ENCODE assay signal across 8 cellular contexts in genomic region chr1:43529206-43529731, GRCh38. TPM values are rescaled to one million over a fixed set of nuclear protein-coding genes. Genes with fewer than 3 reads are reported as not detected.
DNase-seq lines count a peak whose midpoint lies in the region; ATAC-seq and TF ChIP-seq lines count a peak whose summit lies in the region.

No MANE protein-coding gene starts in this region.

- H3K27me3 ChIP-seq in SK-N-SH (ENCODE audit: insufficient read depth) (no peaks in the 10 kb centered on the region), ovary (no peaks in the 10 kb centered on the region), tibial nerve (no peaks in the 10 kb centered on the region)

- POLR2A ChIA-PET in SK-N-SH (lab: Yijun Ruan, JAX), result no interaction called here

- H3K9me3 ChIP-seq in SK-N-SH (no peaks in the 10 kb centered on the region), ovary (no peaks in the 10 kb centered on the region), tibial nerve (no peaks in the 10 kb centered on the region)

- TF ChIP-seq POLR2A in ovary (IDR thresholded peaks at IDR 0.05), result no peak
- no peak for TF ChIP-seq POLR2A in tibial nerve (IDR thresholded peaks at IDR 0.05)

- no peaks in the 10 kb centered on the region for H3K36me3 Mint-ChIP-seq in activated naive CD4-positive, alpha-beta T cell treated with anti-CD3 and anti-CD28 coated beads for 36 hours (ENCODE audit: low read depth)

- TF ChIP-seq CTCF in SK-N-SH (IDR thresholded peaks at IDR 0.05) (peak; percentile 95), ovary (IDR thresholded peaks at IDR 0.05) (peak; percentile 90 to 94 (median 93)), tibial nerve (IDR thresholded peaks at IDR 0.05) (peak; percentile 90 to 94 (median 93))

- no peak overlapping the region for H3K4me3 Mint-ChIP-seq in activated naive CD4-positive, alpha-beta T cell treated with anti-CD3 and anti-CD28 coated beads for 36 hours

- TF ChIP-seq RAD21 in SK-N-SH (IDR thresholded peaks at IDR 0.05; ENCODE audit: low read length), result peak; percentile 98

- peaks cover 17% of the 10 kb centered on the region for H3K4me1 Mint-ChIP-seq in activated naive CD4-positive, alpha-beta T cell treated with anti-CD3 and anti-CD28 coated beads for 36 hours (ENCODE audit: low read depth)

- no peaks in the 10 kb centered on the region for H3K36me3 ChIP-seq in SK-N-SH (replicated peaks in 1 of 2; ENCODE audit: control insufficient read depth in 1 of 2, insufficient read depth in 2 of 2, low read length in 1 of 2)
- no peaks in the 10 kb centered on the region for H3K36me3 ChIP-seq in ovary
- H3K36me3 ChIP-seq in tibial nerve, result no peaks in the 10 kb centered on the region

- no peaks in the 10 kb centered on the region for H3F3A ChIP-seq in SK-N-SH (replicated peaks; ENCODE audit: insufficient read depth)

- no peak overlapping the region for H3K9ac ChIP-seq in SK-N-SH

- TF ChIP-seq EP300 in SK-N-SH (IDR thresholded peaks at IDR 0.05; ENCODE audit: borderline replicate concordance in 1 of 2, low read depth in 1 of 2, low read length in 1 of 2) (no peak), ovary (IDR thresholded peaks at IDR 0.05) (no peak), tibial nerve (IDR thresholded peaks at IDR 0.05) (peak in 1 of 2 donors; percentile 50)

- H3K27ac Mint-ChIP-seq in activated naive CD4-positive, alpha-beta T cell treated with anti-CD3 and anti-CD28 coated beads for 36 hours, result no peak overlapping the region

- ATAC-seq in HG03378 (IDR thresholded peaks at IDR 0.05; ENCODE audit: unreplicated experiment), result no peak

- peak overlapping the region; percentile 12; the same call in 1 of the 2 replicates for H2AFZ ChIP-seq in SK-N-SH (ENCODE audit: low read depth)

- no peaks in the 10 kb centered on the region for H3K9me3 Mint-ChIP-seq in activated naive CD4-positive, alpha-beta T cell treated with anti-CD3 and anti-CD28 coated beads for 36 hours

- H3K9me2 ChIP-seq in SK-N-SH, result no peaks in the 10 kb centered on the region

- DNase-seq in GF-D8 (lab: John Stamatoyannopoulos, UW) (peak; percentile 11), NCI-H1092 (lab: John Stamatoyannopoulos, UW) (peak; percentile 81), SK-N-SH (peak; percentile 86), glomerular visceral epithelial cell (ENCODE audit: extremely low spot score) (peak; percentile 90), ovary (peak; percentile 80 to 91 (median 90)), tibial nerve (ENCODE audit: low spot score in 2 of 2) (peak; percentile 81 to 91)
- DNase-seq in activated naive CD4-positive, alpha-beta T cell treated with anti-CD3 and anti-CD28 coated beads for 36 hours, result peak; percentile 91

- CTCF ChIA-PET in SK-N-SH (lab: Yijun Ruan, JAX), result interaction anchor here (0.6 to 2.6 kb wide), 43 partner anchors 9 to 518 kb away, joined by 3 to 18 read pairs (median 4); partner anchors contain the start of genes ATP6V0B, DPH2, IPO13 and KDM4A
- CTCF ChIA-PET in activated naive CD4-positive, alpha-beta T cell treated with anti-CD3 and anti-CD28 coated beads for 36 hours (lab: Charles Lee), result interaction anchor here (0.6 to 2.0 kb wide), 9 partner anchors 8 to 464 kb away, joined by 3 to 14 read pairs (median 3); partner anchors contain the start of gene ARTN

- peak overlapping the region in 1 of 2 experiments; percentile 45; a peak in 1 of 4 replicates for H3K4me3 ChIP-seq in SK-N-SH (ENCODE audit: low read depth in 2 of 2, low read length in 1 of 2)
- no peak overlapping the region for H3K4me3 ChIP-seq in ovary
- no peak overlapping the region for H3K4me3 ChIP-seq in tibial nerve

- WGBS in SK-N-SH (ENCODE audit: low lambda C conversion rate), result 38% methylated on average over 11 of the region's 11 CpGs
- WGBS in ovary, 3 donors, result 17 to 39% (median 18%) methylated on average over 11 of the region's 11 CpGs
- 21 to 22% methylated on average over 11 of the region's 11 CpGs for WGBS in tibial nerve, 2 donors

- H3K27ac ChIP-seq in SK-N-SH (ENCODE audit: low read depth in 2 of 2, low read length in 1 of 2) (no peak overlapping the region), ovary (no peak overlapping the region), tibial nerve (peak overlapping the region in 1 of 4 donors; percentile 78)

- intact Hi-C loops in activated naive CD4-positive, alpha-beta T cell treated with anti-CD3 and anti-CD28 coated beads for 36 hours (cut with micrococcal nuclease), result loop anchor here (1.0 to 5.0 kb wide), 8 partner anchors 111 to 508 kb away; partner anchors contain the start of genes IPO13, KDM4A and ST3GAL3
- intact Hi-C loops in ovary (cut with DNase I), result loop anchor here in 3 of 4 donors (5.0 to 10.0 kb wide), 7 partner anchors 216 to 518 kb away; partner anchors contain the start of gene ARTN (in 1 of the 3)

- peaks cover 27% of the 10 kb centered on the region; the same call in 1 of the 2 replicates for H3K79me2 ChIP-seq in SK-N-SH (ENCODE audit: insufficient read depth)

- H3K27me3 Mint-ChIP-seq in activated naive CD4-positive, alpha-beta T cell treated with anti-CD3 and anti-CD28 coated beads for 36 hours (ENCODE audit: low read depth), result peaks cover 36% of the 10 kb centered on the region

- H3K4me2 ChIP-seq in SK-N-SH, result no peak overlapping the region

- H3K4me1 ChIP-seq in SK-N-SH (ENCODE audit: control insufficient read depth in 1 of 2, insufficient read depth in 2 of 2, low read depth in 1 of 2, low read length in 1 of 2), result peaks cover 4 to 24% of the 10 kb centered on the region in 2 experiments; a peak in 3 of 4 replicates
- peaks cover 5% of the 10 kb centered on the region for H3K4me1 ChIP-seq in ovary (ENCODE audit: insufficient read depth)
- H3K4me1 ChIP-seq in tibial nerve, result peaks cover 0 to 36% (median 21%) of the 10 kb centered on the region in 4 donors

- H4K20me1 ChIP-seq in SK-N-SH (ENCODE audit: insufficient read depth), result no peaks in the 10 kb centered on the region

TF ChIP-seq in SK-N-SH, 30 proteins besides CTCF, POLR2A, EP300 and RAD21:
- TF ChIP-seq FOSL2 (IDR thresholded peaks at IDR 0.05; ENCODE audit: borderline replicate concordance, low read depth), result no peak
- TF ChIP-seq USF1 (IDR thresholded peaks at IDR 0.05; ENCODE audit: borderline replicate concordance, low read depth), result peak; percentile 75; the same call in 1 of the 2 replicates
- peak; percentile 56; the same call in 1 of the 2 replicates for TF ChIP-seq RCOR1 (IDR thresholded peaks at IDR 0.05; ENCODE audit: low read length)
- TF ChIP-seq TCF12 (IDR thresholded peaks at IDR 0.05), result peak; percentile 29; the same call in 1 of the 2 replicates
- TF ChIP-seq SMC3 (IDR thresholded peaks at IDR 0.05; ENCODE audit: low read depth, low read length), result peak; percentile 89
- no peak for TF ChIP-seq NFIC (IDR thresholded peaks at IDR 0.05; ENCODE audit: borderline replicate concordance)
- peak; percentile 67; the same call in 1 of the 2 replicates for TF ChIP-seq MAX (IDR thresholded peaks at IDR 0.05; ENCODE audit: low read depth)
- peak; percentile 50; the same call in 1 of the 2 replicates for TF ChIP-seq USF2 (IDR thresholded peaks at IDR 0.05; ENCODE audit: borderline replicate concordance, low read depth, low read length)
- TF ChIP-seq MXI1 (IDR thresholded peaks at IDR 0.05; ENCODE audit: low read depth, low read length), result peak; percentile 69; the same call in 1 of the 2 replicates
- TF ChIP-seq ELF1 (IDR thresholded peaks at IDR 0.05), result no peak

RNA-seq across cellular contexts. Expression of gene PTPRF, which starts 1.4 kb away (rescaled TPM):
- 67.6 and 72.7 TPM in 2 replicates for polyA plus RNA-seq in SK-N-SH (2012; rRNA removed)
- polyA plus RNA-seq in SK-N-SH (2012; cell fraction: cytosol; rRNA removed), result 36.8 and 50.6 TPM in 2 replicates
- 97.5 and 115 TPM in 2 replicates for polyA plus RNA-seq in SK-N-SH (2012; cell fraction: nucleus; rRNA removed)
- 1 to 10 TPM; 1.0 to 2.3 TPM for total RNA-seq in activated naive CD4-positive, alpha-beta T cell treated with anti-CD3 and anti-CD28 coated beads for 36 hours
- 100 to 1,000 TPM in 3 of 7 donors, 10 to 100 TPM in 4; 26.3 to 165 (median 95.5) TPM for total RNA-seq in ovary
- polyA plus RNA-seq in ovary, result 10 to 100 TPM; 24.4 to 35.4 TPM
- total RNA-seq in tibial nerve, result 100 to 1,000 TPM in 2 of 4 donors, 10 to 100 TPM in 2; 72.0 to 112 (median 92.5) TPM

Comparison
In these comparisons a context has a peak if more than half of its experiments do, and no peak if none do; other contexts are left out.
1. DNase-seq: peak in every context shown above with its lines; median percentile 91 in activated naive CD4-positive, alpha-beta T cell treated with anti-CD3 and anti-CD28 coated beads for 36 hours; 90 in glomerular visceral epithelial cell; 90 in ovary; 86 in SK-N-SH; 86 in tibial nerve; 81 in NCI-H1092; 11 in GF-D8.
2. RNA of gene PTPRF, which starts 1.4 kb away (total RNA-seq): 72.0 to 112 TPM in tibial nerve and 26.3 to 165 TPM in ovary; 1.0 to 2.3 TPM in activated naive CD4-positive, alpha-beta T cell treated with anti-CD3 and anti-CD28 coated beads for 36 hours; every median in the first group is over 4 times any median in the second.
3. Peak in every context shown above with its lines, with median percentiles within 50 percentile points of each other: CTCF ChIP-seq.